12 cellular contexts compared by ENCODE assay signal in genomic region chr10:25176421-25176968, GRCh38. TPM values are rescaled to one million over a fixed set of nuclear protein-coding genes. Genes with fewer than 3 reads are reported as not detected.
DNase-seq lines count a peak whose midpoint lies in the region; ATAC-seq and TF ChIP-seq lines count a peak whose summit lies in the region.
"Had no signal": no experiment of that assay in that cellular context is flagged by ENCODE, and none has a peak within 500 bp of the region (broad histone marks: within the 10 kb centered on the region; RNA-seq: fewer than 3 reads in every experiment).

No MANE protein-coding gene starts in this region.

- TF ChIP-seq CTCF in dorsolateral prefrontal cortex (IDR thresholded peaks at IDR 0.05 in 54 of 56, conservative IDR thresholded peaks at IDR 0.05 in 2 of 56; ENCODE audit: low read depth in 1 of 56, partially characterized antibody in 56 of 56) (no peak), nephron progenitor cell (IDR thresholded peaks at IDR 0.05) (no peak)

- H3K27ac Mint-ChIP-seq in nephron progenitor cell: no peak overlapping the region
- H3K27ac Mint-ChIP-seq: IgD-negative memory B cell had no signal

- DNase-seq in Daoy (ENCODE audit: low read depth) (peak; percentile 45), dorsolateral prefrontal cortex (peak in 7 of 10 donors; percentile 40 to 69 (median 47)), nephron progenitor cell (peak; percentile 43), T1000 (lab: John Stamatoyannopoulos, UW) (no peak), left colon (no peak), MG63 (no peak), globus pallidus (ENCODE audit: low spot score) (no peak)
- DNase-seq: NCI-H524 treated with DMSO at 0.1 percent for 48 hours, T-helper 2 cell had no signal

- H3K27me3 ChIP-seq in HUES48 (ENCODE audit: control insufficient read depth, insufficient read depth, low read length) (peaks cover 50% of the 10 kb centered on the region), dorsolateral prefrontal cortex (peaks cover 0 to 41% (median 8%) of the 10 kb centered on the region in 45 donors), MG63 (peaks cover 31% of the 10 kb centered on the region)

- no peaks in the 10 kb centered on the region for H3K9me3 ChIP-seq in HUES48 (ENCODE audit: control insufficient read depth, insufficient read depth, low read length)
- H3K9me3 ChIP-seq in MG63: no peaks in the 10 kb centered on the region
- H3K9me3 ChIP-seq: Caco-2 had no signal

- H3K4me3 ChIP-seq in HUES48 (ENCODE audit: low read depth, low read length) (peak overlapping the region; percentile 95), dorsolateral prefrontal cortex (peak overlapping the region; percentile 33 to 83 (median 70)), MG63 (no peak overlapping the region)

- intact Hi-C loops in dorsolateral prefrontal cortex (cut with DNase I): loop anchor here in 1 of 2 donors (10.0 kb wide), 1 partner anchor 48 kb away; no protein-coding TSS in a partner anchor
- intact Hi-C loops in left colon (cut with DNase I, micrococcal nuclease): no loop called here

- H3K36me3 Mint-ChIP-seq in nephron progenitor cell (ENCODE audit: low read depth): no peaks in the 10 kb centered on the region

- H3K4me3 Mint-ChIP-seq in nephron progenitor cell: peak overlapping the region; percentile 88

- H3K4me1 ChIP-seq in HUES48 (ENCODE audit: control insufficient read depth, insufficient read depth, low read length): peaks cover 5% of the 10 kb centered on the region

- H3K27me3 Mint-ChIP-seq in nephron progenitor cell (ENCODE audit: low read depth, poor library complexity): peaks cover 73% of the 10 kb centered on the region

- no peak overlapping the region for H3K9ac ChIP-seq in HUES48 (ENCODE audit: low read depth, low read length)

- H3K36me3 ChIP-seq in HUES48 (ENCODE audit: control insufficient read depth, insufficient read depth, low read length) (no peaks in the 10 kb centered on the region), MG63 (no peaks in the 10 kb centered on the region)

- no peaks in the 10 kb centered on the region for H3K9me3 Mint-ChIP-seq in nephron progenitor cell

- no peak for ATAC-seq in left colon

- peaks cover 12% of the 10 kb centered on the region for H3K4me1 Mint-ChIP-seq in nephron progenitor cell

- H3K27ac ChIP-seq in HUES48 (ENCODE audit: low read depth, low read length): no peak overlapping the region
- peak overlapping the region in 32 of 59 donors; percentile 3 to 92 (median 74) for H3K27ac ChIP-seq in dorsolateral prefrontal cortex

RNA-seq across cellular contexts. Expression of gene GPR158, which starts 1.7 kb away (rescaled TPM):
- total RNA-seq in Daoy (2014; rRNA removed; shearing (Covaris generic)): 2.6 and 4.6 TPM in 2 replicates
- 10 to 100 TPM; 14.3 to 63.9 (median 45.8) TPM for total RNA-seq in dorsolateral prefrontal cortex
- total RNA-seq in left colon: under 1 TPM; 0.15 to 0.42 TPM
- not detected in 2 replicates for total RNA-seq in MG63 (2014; rRNA removed; shearing (Covaris generic); ENCODE audit: low replicate concordance)

Comparison
In these comparisons a context has a peak if more than half of its experiments do, and no peak if none do; other contexts are left out.
1. DNase-seq: peak in Daoy (single experiment), dorsolateral prefrontal cortex (7 of 10) and nephron progenitor cell (single experiment); none in T1000 (single experiment), left colon (0 of 2), MG63 (single experiment) and globus pallidus (single experiment).